Comparison of ENCODE assay signal across 26 cellular contexts in genomic region chr15:75796321-75796720, GRCh38.
"Had no signal": no experiment of that assay in that cellular context is flagged by ENCODE, and none has a peak within 500 bp of the region (broad histone marks: within the 10 kb centered on the region; RNA-seq: fewer than 3 reads in every experiment).

No MANE protein-coding gene starts in this region.

- DNase-seq: stimulated activated CD4-positive, alpha-beta T cell treated with anti-CD3 and anti-CD28 coated beads, Interleukin-2, amount 100 ng/mL, for 48 hours; stimulated activated CD4-positive, alpha-beta T cell treated with anti-CD3 and anti-CD28 coated beads, Interleukin-4, amount 100 ng/mL, for 1 hour; stimulated activated CD4-positive, alpha-beta T cell treated with anti-CD3 and anti-CD28 coated beads, Interleukin-4, amount 100 ng/mL, for 24 hours; stimulated activated CD4-positive, alpha-beta T cell treated with anti-CD3 and anti-CD28 coated beads, Interleukin-4, amount 100 ng/mL, for 4 hours; stimulated activated CD8-positive, alpha-beta memory T cell treated with anti-CD3 and anti-CD28 coated beads, Interleukin-4, amount 100 ng/mL, for 48 hours; stimulated activated naive B cell treated with anti-CD40 and anti-IgM and Interleukin-4, amounts not matched to agents 10 μg/mL and 1 μg/mL and 100 μg/mL, for 72 hours; stimulated activated naive CD4-positive, alpha-beta T cell; stimulated activated naive CD4-positive, alpha-beta T cell treated with Interleukin-2 at 50 U/mL for 16 hours; stimulated activated naive CD8-positive, alpha-beta T cell treated with anti-CD3 and anti-CD28 coated beads, Interleukin-15, amount 100 ng/mL, for 72 hours; stimulated activated naive CD8-positive, alpha-beta T cell treated with anti-CD3 and anti-CD28 coated beads, Interleukin-15, Interleukin-2, amounts not matched to agents 100 U/mL and 50 U/mL, for 24 hours; stomach; substantia nigra; testis; thyroid gland; tibial artery; transverse colon; trophoblast cell; upper lobe of left lung; upper lobe of right lung; uterus had no signal

- ATAC-seq: stimulated activated effector memory CD8-positive, alpha-beta T cell treated with anti-CD3 and anti-CD28 coated beads, Interleukin-12 subunit alpha, Interleukin-12 subunit beta, amount 100 ng/mL, for 72 hours; stimulated activated memory B cell treated with anti-CD40 and anti-IgM and Interleukin-4, amounts not matched to agents 10 μg/mL and 1 μg/mL and 100 μg/mL, for 72 hours; stimulated activated naive B cell treated with anti-CD40 and anti-IgM and Interleukin-4, amounts not matched to agents 10 μg/mL and 1 μg/mL and 100 μg/mL, for 72 hours; stimulated activated naive CD8-positive, alpha-beta T cell treated with anti-CD3 and anti-CD28 coated beads, Interleukin-15, amount 100 ng/mL, for 72 hours; stimulated activated naive CD8-positive, alpha-beta T cell treated with anti-CD3 and anti-CD28 coated beads, Interleukin-15, Interleukin-2, amounts not matched to agents 100 U/mL and 50 U/mL, for 24 hours; upper lobe of right lung had no signal

- H3K27me3 ChIP-seq: testis, thyroid gland, tibial nerve, upper lobe of left lung, vagina had no signal

- H3K4me3 ChIP-seq: stomach, suprapubic skin, testis, thoracic aorta, thyroid gland, tibial artery, tibial nerve, transverse colon, upper lobe of left lung, upper lobe of right lung, uterus, vagina had no signal

- H3K27ac ChIP-seq: stomach, suprapubic skin, testis, thoracic aorta, thyroid gland, tibial artery, tibial nerve, transverse colon, upper lobe of left lung, upper lobe of right lung, uterus, vagina had no signal

- H3K9me3 ChIP-seq: stomach, suprapubic skin, testis, thoracic aorta, thyroid gland, tibial artery, tibial nerve, transverse colon, upper lobe of left lung, upper lobe of right lung, uterus, vagina had no signal

- H3K4me1 ChIP-seq: stomach, suprapubic skin, testis, thyroid gland, tibial artery, tibial nerve, transverse colon, upper lobe of left lung, upper lobe of right lung, uterus, vagina had no signal

- H3K36me3 ChIP-seq: stomach, suprapubic skin, thoracic aorta, thyroid gland, tibial artery, tibial nerve, transverse colon, upper lobe of left lung, upper lobe of right lung, uterus, vagina had no signal
